1 cellular context compared by ENCODE assay signal in genomic region chr2:217597140-217597539, GRCh38.
TF ChIP-seq lines count a peak whose summit lies in the region.

No MANE protein-coding gene starts in this region.

TF ChIP-seq in GM23338, 12 proteins besides CTCF, POLR2A, EP300 and RAD21 (continued from another document):
- no peak for TF ChIP-seq EZH2phosphoT487 (IDR thresholded peaks at IDR 0.05; ENCODE audit: unreplicated experiment)
- TF ChIP-seq EZH2 (IDR thresholded peaks at IDR 0.05; ENCODE audit: low read depth, unreplicated experiment), result no peak
- TF ChIP-seq CREB1 (CRISPR knock-in tag; IDR thresholded peaks at IDR 0.05; ENCODE audit: low read depth), result no peak
TF ChIP-seq in GM23338: peak in this region for 0.
